8 cellular contexts compared by ENCODE assay signal in the genomic region with DNA sequence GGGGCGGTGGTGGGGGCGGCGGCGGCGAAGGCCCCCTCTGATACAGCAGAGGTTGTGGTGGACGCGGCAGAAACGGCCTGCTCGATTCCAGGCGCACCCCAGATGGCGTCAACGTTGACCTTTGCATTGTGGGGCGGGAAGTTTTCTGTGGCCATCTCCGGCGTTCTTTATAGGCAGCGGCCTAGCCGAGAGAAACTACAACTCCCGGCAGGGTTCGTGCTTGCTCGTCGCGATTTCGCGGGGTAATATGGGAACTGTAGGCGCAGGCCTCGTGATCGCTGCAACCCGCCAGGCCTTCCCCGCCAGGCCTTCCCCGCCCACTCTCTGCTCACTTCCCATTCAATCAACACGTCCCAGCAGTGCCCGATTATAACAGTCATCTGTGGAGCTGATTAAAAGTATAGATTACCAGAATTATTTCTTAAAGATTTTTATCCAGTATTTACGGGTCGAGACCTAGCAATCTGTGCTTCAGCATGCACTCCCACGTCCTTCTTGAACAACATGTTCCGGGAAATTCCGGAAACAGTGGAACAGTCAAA. TPM values are rescaled to one million over a fixed set of nuclear protein-coding genes. Genes with fewer than 3 reads are reported as not detected.
DNase-seq lines count a peak whose midpoint lies in the region; ATAC-seq, FAIRE-seq and TF ChIP-seq lines count a peak whose summit lies in the region.

A gene (minus strand): TSS at position 74 of the 542 bp plus-strand sequence. CDS start 214 bp downstream, outside the sequence.

- TF ChIP-seq CTCF in AG04450 (IDR thresholded peaks at IDR 0.05; ENCODE audit: low read depth, low read length): no peak
- no peak for TF ChIP-seq CTCF in WTC11 (IDR thresholded peaks at IDR 0.05)
- TF ChIP-seq CTCF in bronchial epithelial cell (IDR thresholded peaks at IDR 0.05; ENCODE audit: insufficient read depth, low read length, severe bottlenecking): no peak

- H3K9me3 ChIP-seq in AG04450 (ENCODE audit: control insufficient read depth, insufficient read depth, low read length): no peaks in the 10 kb centered on the region
- H3K9me3 ChIP-seq in iPS-20b (ENCODE audit: insufficient read depth, low read depth, low read length): no peaks in the 10 kb centered on the region

- H3K27me3 ChIP-seq in AG04450 (ENCODE audit: control insufficient read depth, insufficient read depth, low read length) (no peaks in the 10 kb centered on the region), bronchial epithelial cell (ENCODE audit: control insufficient read depth, insufficient read depth, low read length) (no peaks in the 10 kb centered on the region), iPS-20b (ENCODE audit: insufficient read depth, low read length) (no peaks in the 10 kb centered on the region)

- H3K9ac ChIP-seq in iPS-20b (ENCODE audit: low read depth, low read length): peak within 1 kb of the TSS; percentile 91

- peak within 1 kb of the TSS; percentile 86 for H3K27ac Mint-ChIP-seq in WTC11

- peaks cover 18% of the 10 kb centered on the region; the same call in 1 of the 2 replicates for H3K4me1 ChIP-seq in iPS-20b (ENCODE audit: insufficient read depth, low read length)

- peak within 1 kb of the TSS; percentile 92 for H3K4me3 Mint-ChIP-seq in WTC11

- CTCF ChIA-PET in AG04450 (lab: Charles Lee) (interaction anchor here (0.7 to 11.6 kb wide), 50 partner anchors 9 to 909 kb away, joined by 3 to 222 read pairs (median 6); a partner anchor contains a TSS), WTC11 (lab: Charles Lee) (interaction anchor here (0.7 to 2.3 kb wide), 34 partner anchors 12 to 701 kb away, joined by 3 to 19 read pairs (median 5); a partner anchor contains a TSS)

- peak; percentile 93 for DNase-seq in AG04450 (ENCODE audit: low read depth, low spot score)
- peak; percentile 99 for DNase-seq in NCI-H226
- DNase-seq in WTC11 (ENCODE audit: low spot score): peak; percentile 96
- peak; percentile 95 for DNase-seq in bronchial epithelial cell (ENCODE audit: low read depth)

- H3K27ac ChIP-seq in AG04450 (ENCODE audit: low read depth, low read length) (peak within 1 kb of the TSS; percentile 92), iPS-20b (ENCODE audit: low read length) (peak within 1 kb of the TSS; percentile 4), skin epidermis (peak within 1 kb of the TSS; percentile 89 to 100 (median 97))

- peak within 1 kb of the TSS; percentile 76 for H3K4me3 ChIP-seq in AG04450 (ENCODE audit: low read depth, low read length)
- H3K4me3 ChIP-seq in bronchial epithelial cell (ENCODE audit: low read depth, low read length): peak within 1 kb of the TSS; percentile 77
- H3K4me3 ChIP-seq in iPS-20b (ENCODE audit: low read length): peak within 1 kb of the TSS; percentile 95
- peak within 1 kb of the TSS; percentile 96 to 99 (median 97) for H3K4me3 ChIP-seq in skin epidermis

- peak; percentile 92 for ATAC-seq in GM18909 (IDR thresholded peaks at IDR 0.05; ENCODE audit: poor library complexity, unreplicated experiment)
- peak; percentile 94 for ATAC-seq in HG03196 (IDR thresholded peaks at IDR 0.05; ENCODE audit: unreplicated experiment)
- peak; percentile 96 for ATAC-seq in WTC11

- H3K4me1 Mint-ChIP-seq in WTC11: peaks cover 45% of the 10 kb centered on the region

- H3K36me3 Mint-ChIP-seq in WTC11: peaks cover 26% of the 10 kb centered on the region

- no peaks in the 10 kb centered on the region for H3K27me3 Mint-ChIP-seq in WTC11 (ENCODE audit: low read depth)

- POLR2A ChIA-PET in AG04450 (lab: Yijun Ruan, JAX): interaction anchor here (1.0 to 1.7 kb wide), 3 partner anchors 43 to 347 kb away, joined by 4 to 8 read pairs (median 6); a partner anchor contains a TSS
- POLR2A ChIA-PET in WTC11 (lab: Charles Lee): interaction anchor here (0.8 to 1.3 kb wide), 3 partner anchors 20 to 356 kb away, joined by 3 to 8 read pairs (median 6); a partner anchor contains a TSS

- no peak for FAIRE-seq in bronchial epithelial cell (lab: Jason Lieb, UNC)

- H3K36me3 ChIP-seq in bronchial epithelial cell (ENCODE audit: control insufficient read depth, insufficient read depth, low read length) (peaks cover 2% of the 10 kb centered on the region), iPS-20b (ENCODE audit: insufficient read depth, low read depth, low read length) (peaks cover 22% of the 10 kb centered on the region)

- no peaks in the 10 kb centered on the region for H3K9me3 Mint-ChIP-seq in WTC11

TF ChIP-seq in WTC11, 78 proteins besides CTCF, POLR2A, EP300 and RAD21 (continues in another document):
- TF ChIP-seq ZNF423 (CRISPR knock-in tag; IDR thresholded peaks at IDR 0.05) (no peak), ZNF219 (CRISPR knock-in tag; IDR thresholded peaks at IDR 0.05; ENCODE audit: borderline replicate concordance) (no peak), ATF1 (CRISPR knock-in tag; IDR thresholded peaks at IDR 0.05) (no peak), RORB (CRISPR knock-in tag; IDR thresholded peaks at IDR 0.05) (no peak), NR1H2 (CRISPR knock-in tag; IDR thresholded peaks at IDR 0.05) (no peak)
- TF ChIP-seq, protein P1, sequence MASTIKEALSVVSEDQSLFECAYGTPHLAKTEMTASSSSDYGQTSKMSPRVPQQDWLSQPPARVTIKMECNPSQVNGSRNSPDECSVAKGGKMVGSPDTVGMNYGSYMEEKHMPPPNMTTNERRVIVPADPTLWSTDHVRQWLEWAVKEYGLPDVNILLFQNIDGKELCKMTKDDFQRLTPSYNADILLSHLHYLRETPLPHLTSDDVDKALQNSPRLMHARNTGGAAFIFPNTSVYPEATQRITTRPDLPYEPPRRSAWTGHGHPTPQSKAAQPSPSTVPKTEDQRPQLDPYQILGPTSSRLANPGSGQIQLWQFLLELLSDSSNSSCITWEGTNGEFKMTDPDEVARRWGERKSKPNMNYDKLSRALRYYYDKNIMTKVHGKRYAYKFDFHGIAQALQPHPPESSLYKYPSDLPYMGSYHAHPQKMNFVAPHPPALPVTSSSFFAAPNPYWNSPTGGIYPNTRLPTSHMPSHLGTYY (CRISPR knock-in tag; IDR thresholded peaks at IDR 0.05): no peak
- TF ChIP-seq, protein P2, sequence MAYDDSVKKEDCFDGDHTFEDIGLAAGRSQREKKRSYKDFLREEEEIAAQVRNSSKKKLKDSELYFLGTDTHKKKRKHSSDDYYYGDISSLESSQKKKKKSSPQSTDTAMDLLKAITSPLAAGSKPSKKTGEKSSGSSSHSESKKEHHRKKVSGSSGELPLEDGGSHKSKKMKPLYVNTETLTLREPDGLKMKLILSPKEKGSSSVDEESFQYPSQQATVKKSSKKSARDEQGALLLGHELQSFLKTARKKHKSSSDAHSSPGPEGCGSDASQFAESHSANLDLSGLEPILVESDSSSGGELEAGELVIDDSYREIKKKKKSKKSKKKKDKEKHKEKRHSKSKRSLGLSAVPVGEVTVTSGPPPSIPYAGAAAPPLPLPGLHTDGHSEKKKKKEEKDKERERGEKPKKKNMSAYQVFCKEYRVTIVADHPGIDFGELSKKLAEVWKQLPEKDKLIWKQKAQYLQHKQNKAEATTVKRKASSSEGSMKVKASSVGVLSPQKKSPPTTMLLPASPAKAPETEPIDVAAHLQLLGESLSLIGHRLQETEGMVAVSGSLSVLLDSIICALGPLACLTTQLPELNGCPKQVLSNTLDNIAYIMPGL (CRISPR knock-in tag; IDR thresholded peaks at IDR 0.05): no peak
- TF ChIP-seq, protein P3, sequence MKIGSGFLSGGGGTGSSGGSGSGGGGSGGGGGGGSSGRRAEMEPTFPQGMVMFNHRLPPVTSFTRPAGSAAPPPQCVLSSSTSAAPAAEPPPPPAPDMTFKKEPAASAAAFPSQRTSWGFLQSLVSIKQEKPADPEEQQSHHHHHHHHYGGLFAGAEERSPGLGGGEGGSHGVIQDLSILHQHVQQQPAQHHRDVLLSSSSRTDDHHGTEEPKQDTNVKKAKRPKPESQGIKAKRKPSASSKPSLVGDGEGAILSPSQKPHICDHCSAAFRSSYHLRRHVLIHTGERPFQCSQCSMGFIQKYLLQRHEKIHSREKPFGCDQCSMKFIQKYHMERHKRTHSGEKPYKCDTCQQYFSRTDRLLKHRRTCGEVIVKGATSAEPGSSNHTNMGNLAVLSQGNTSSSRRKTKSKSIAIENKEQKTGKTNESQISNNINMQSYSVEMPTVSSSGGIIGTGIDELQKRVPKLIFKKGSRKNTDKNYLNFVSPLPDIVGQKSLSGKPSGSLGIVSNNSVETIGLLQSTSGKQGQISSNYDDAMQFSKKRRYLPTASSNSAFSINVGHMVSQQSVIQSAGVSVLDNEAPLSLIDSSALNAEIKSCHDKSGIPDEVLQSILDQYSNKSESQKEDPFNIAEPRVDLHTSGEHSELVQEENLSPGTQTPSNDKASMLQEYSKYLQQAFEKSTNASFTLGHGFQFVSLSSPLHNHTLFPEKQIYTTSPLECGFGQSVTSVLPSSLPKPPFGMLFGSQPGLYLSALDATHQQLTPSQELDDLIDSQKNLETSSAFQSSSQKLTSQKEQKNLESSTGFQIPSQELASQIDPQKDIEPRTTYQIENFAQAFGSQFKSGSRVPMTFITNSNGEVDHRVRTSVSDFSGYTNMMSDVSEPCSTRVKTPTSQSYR (CRISPR knock-in tag; IDR thresholded peaks at IDR 0.05): no peak

RNA-seq across cellular contexts. Expression of the gene that starts here (rescaled TPM):
- polyA plus RNA-seq in AG04450 (2011; rRNA removed): 81.7 and 96.7 TPM in 2 replicates
- polyA minus RNA-seq in AG04450 (2011; rRNA and poly(A)+ RNA removed): 57.5 and 70.5 TPM in 2 replicates
- total RNA-seq in WTC11 (2021) (117 to 123 TPM (median 120 TPM) in 3 replicates), bronchial epithelial cell (91.4 and 106 TPM in 2 replicates)

Comparison
In these comparisons a context has a peak if more than half of its experiments do, and no peak if none do; other contexts are left out.
1. Peak in every context shown above with its lines: DNase-seq, ATAC-seq, H3K4me3 ChIP-seq and H3K27ac ChIP-seq.
2. H3K27ac ChIP-seq: peak in every context shown above with its lines; median percentile 97 in skin epidermis; 92 in AG04450; 4 in iPS-20b.